In genomic region chr13:40026174-40026585, GRCh38 we compare ENCODE assay signal across 8 cellular contexts.
DNase-seq lines count a peak whose midpoint lies in the region; ATAC-seq, FAIRE-seq and TF ChIP-seq lines count a peak whose summit lies in the region.

No MANE protein-coding gene starts in this region.

- no peaks in the 10 kb centered on the region for H3K36me3 Mint-ChIP-seq in activated T-helper 17 cell treated with anti-CD3 and anti-CD28 coated beads, Interleukin-2, amount 50 U/mL, for 72 hours (ENCODE audit: low read depth)

- intact Hi-C loops in thyroid gland (cut with DNase I): no loop called here

- TF ChIP-seq POLR2A in thyroid gland (IDR thresholded peaks at IDR 0.05): no peak

- ATAC-seq in GM19467 (IDR thresholded peaks at IDR 0.05; ENCODE audit: unreplicated experiment) (peak; percentile 96), HG03457 (IDR thresholded peaks at IDR 0.05; ENCODE audit: unreplicated experiment) (peak; percentile 93)
- ATAC-seq in activated T-helper 17 cell treated with anti-CD3 and anti-CD28 coated beads, Interleukin-2, amount 50 U/mL, for 72 hours (replicated peaks): peak; percentile 93

- H3K9me3 ChIP-seq in thyroid gland: no peaks in the 10 kb centered on the region
- H3K9me3 ChIP-seq in small intestine (ENCODE audit: control insufficient read depth, low read depth): no peaks in the 10 kb centered on the region

- H3K4me1 ChIP-seq in thyroid gland (no peaks in the 10 kb centered on the region), small intestine (ENCODE audit: control insufficient read depth in 2 of 2, insufficient read depth in 1 of 2, low read depth in 1 of 2, low read length in 1 of 2) (no peaks in the 10 kb centered on the region)

- peak overlapping the region; percentile 97 for H3K27ac Mint-ChIP-seq in activated T-helper 17 cell treated with anti-CD3 and anti-CD28 coated beads, Interleukin-2, amount 50 U/mL, for 72 hours

- WGBS in thyroid gland, 2 donors: 88 to 90% methylated on average over 5 of the region's 5 CpGs
- WGBS in small intestine, 3 donors: 63 to 74% (median 73%) methylated on average over 5 of the region's 5 CpGs

- no peaks in the 10 kb centered on the region for H3K9me3 Mint-ChIP-seq in activated T-helper 17 cell treated with anti-CD3 and anti-CD28 coated beads, Interleukin-2, amount 50 U/mL, for 72 hours

- H3K36me3 ChIP-seq in thyroid gland (no peaks in the 10 kb centered on the region), small intestine (ENCODE audit: control insufficient read depth in 2 of 2, insufficient read depth in 2 of 2, low read length in 2 of 2) (no peaks in the 10 kb centered on the region)

- no peak for TF ChIP-seq CTCF in thyroid gland (IDR thresholded peaks at IDR 0.05)

- FAIRE-seq in HTR-8/SVneo (lab: Jason Lieb, UNC): no peak
- FAIRE-seq in small intestine (lab: Jason Lieb, UNC): no peak

- H3K27me3 Mint-ChIP-seq in activated T-helper 17 cell treated with anti-CD3 and anti-CD28 coated beads, Interleukin-2, amount 50 U/mL, for 72 hours: no peaks in the 10 kb centered on the region

- H3K4me3 ChIP-seq in thyroid gland (replicated peaks in 1 of 3): no peak overlapping the region
- H3K4me3 ChIP-seq in small intestine (ENCODE audit: low read depth in 1 of 2, low read length in 2 of 2): no peak overlapping the region

- H3K4me3 Mint-ChIP-seq in activated T-helper 17 cell treated with anti-CD3 and anti-CD28 coated beads, Interleukin-2, amount 50 U/mL, for 72 hours: peak overlapping the region; percentile 81

- H3K27ac ChIP-seq in thyroid gland: no peak overlapping the region
- peak overlapping the region in 1 of 2 donors; percentile 6 for H3K27ac ChIP-seq in small intestine (ENCODE audit: low read depth in 1 of 2, low read length in 1 of 2)

- DNase-seq in stimulated activated CD8-positive, alpha-beta memory T cell treated with anti-CD3 and anti-CD28 coated beads, Interleukin-4, amount 100 ng/mL, for 24 hours (ENCODE audit: low read depth): peak; percentile 28
- DNase-seq in thyroid gland (no peak), epidermal melanocyte (ENCODE audit: insufficient read length, low spot score) (no peak), HTR-8/SVneo (ENCODE audit: insufficient read length, low spot score) (no peak), small intestine (no peak)

- H3K4me1 Mint-ChIP-seq in activated T-helper 17 cell treated with anti-CD3 and anti-CD28 coated beads, Interleukin-2, amount 50 U/mL, for 72 hours: peaks cover 30% of the 10 kb centered on the region

- H3K27me3 ChIP-seq in thyroid gland: no peaks in the 10 kb centered on the region
- peaks cover 0 to 3% of the 10 kb centered on the region in 2 donors for H3K27me3 ChIP-seq in small intestine (ENCODE audit: control insufficient read depth in 2 of 2, insufficient read depth in 2 of 2, low read length in 2 of 2)
